ENCODE assay signal across 23 cellular contexts in genomic region chr10:5576780-5577472, GRCh38. TPM values are rescaled to one million over a fixed set of nuclear protein-coding genes. Genes with fewer than 3 reads are reported as not detected.
DNase-seq lines count a peak whose midpoint lies in the region; ATAC-seq and TF ChIP-seq lines count a peak whose summit lies in the region.
"Had no signal": no experiment of that assay in that cellular context is flagged by ENCODE, and none has a peak within 500 bp of the region (broad histone marks: within the 10 kb centered on the region; RNA-seq: fewer than 3 reads in every experiment).

No MANE protein-coding gene starts in this region.

- peak; percentile 44 for DNase-seq in A673 (ENCODE audit: low spot score)
- DNase-seq in Caco-2 = peak in 1 of 2 experiments; percentile 71
- peak; percentile 64 for DNase-seq in SK-N-DZ (ENCODE audit: low spot score)
- peak; percentile 20 for DNase-seq in lower lobe of right lung
- DNase-seq in globus pallidus (ENCODE audit: low spot score) = no peak
- DNase-seq in NCI-H2107 (lab: John Stamatoyannopoulos, UW) = no peak
- DNase-seq in cerebellar cortex (ENCODE audit: low spot score) = no peak
- DNase-seq: activated CD4-positive, alpha-beta T cell treated with anti-CD3 and anti-CD28 coated beads, Interleukin-2, amount 10 ng/mL, durations not matched to agents 24 days and 14 days; brain microvascular endothelial cell; HCEC 1CT; NCI-H1694 treated with DMSO at 0.1 percent for 48 hours; NCI-H524; T-helper 9 cell had no signal

- peak overlapping the region; percentile 79 for H3K27ac Mint-ChIP-seq in Caco-2 (ENCODE audit: unreplicated experiment)
- H3K27ac Mint-ChIP-seq: activated CD4-positive, alpha-beta T cell treated with anti-CD3 and anti-CD28 coated beads, Interleukin-2, amount 10 ng/mL, durations not matched to agents 24 days and 14 days; activated naive CD8-positive, alpha-beta T cell had no signal

- H3K27me3 Mint-ChIP-seq in Caco-2 (ENCODE audit: insufficient read depth, unreplicated experiment) = no peaks in the 10 kb centered on the region
- H3K27me3 Mint-ChIP-seq: activated naive CD8-positive, alpha-beta T cell had no signal

- intact Hi-C loops in A673 (cut with micrococcal nuclease; ENCODE audit: unreplicated experiment) = no loop called here
- intact Hi-C loops in Caco-2 (cut with micrococcal nuclease; ENCODE audit: unreplicated experiment) = no loop called here
- intact Hi-C loops in lower lobe of right lung (cut with DNase I) = no loop called here

- H3K9me3 Mint-ChIP-seq in Caco-2 (ENCODE audit: unreplicated experiment) = no peaks in the 10 kb centered on the region
- H3K9me3 Mint-ChIP-seq: activated CD4-positive, alpha-beta T cell treated with anti-CD3 and anti-CD28 coated beads, Interleukin-2, amount 10 ng/mL, durations not matched to agents 24 days and 14 days had no signal

- no peaks in the 10 kb centered on the region for H3K27me3 ChIP-seq in A673 (replicated peaks; ENCODE audit: insufficient read depth, low read depth, low read length, poor library complexity)
- no peaks in the 10 kb centered on the region for H3K27me3 ChIP-seq in Caco-2 (replicated peaks; ENCODE audit: control insufficient read depth, insufficient read depth, low read length)
- H3K27me3 ChIP-seq in lower lobe of right lung (ENCODE audit: low read depth) = no peaks in the 10 kb centered on the region
- H3K27me3 ChIP-seq: BLaER1, brain microvascular endothelial cell, gastroesophageal sphincter, tibial nerve had no signal

- TF ChIP-seq CTCF in A673 (conservative IDR thresholded peaks at IDR 0.05; ENCODE audit: low read depth, low read length) = no peak
- no peak for TF ChIP-seq CTCF in Caco-2 (IDR thresholded peaks at IDR 0.05; ENCODE audit: insufficient read depth in 1 of 2, low read depth in 1 of 2, low read length in 1 of 2, severe bottlenecking in 1 of 2, unreplicated experiment in 1 of 2)
- TF ChIP-seq CTCF in lower lobe of right lung (IDR thresholded peaks at IDR 0.05) = no peak

- H3K9me3 ChIP-seq in A673 (ENCODE audit: low read depth, low read length, poor library complexity, severe bottlenecking) = no peaks in the 10 kb centered on the region
- H3K9me3 ChIP-seq in Caco-2 = peaks cover 17% of the 10 kb centered on the region
- H3K9me3 ChIP-seq in lower lobe of right lung = no peaks in the 10 kb centered on the region

- POLR2A ChIA-PET in A673 (lab: Charles Lee; ENCODE audit: low non-redundant PET) = interaction anchor here (0.7 kb wide), 1 partner anchor 504 kb away, joined by 5 read pairs; no protein-coding TSS in a partner anchor
- POLR2A ChIA-PET in Caco-2 (lab: Charles Lee) = no interaction called here

- CTCF ChIA-PET in A673 (lab: Charles Lee) (no interaction called here), Caco-2 (lab: Charles Lee) (interaction anchor here (0.6 kb wide), 1 partner anchor 97 kb away, joined by 3 read pairs; no protein-coding TSS in a partner anchor)

- H3K4me3 Mint-ChIP-seq in Caco-2 (ENCODE audit: unreplicated experiment) = no peak overlapping the region
- H3K4me3 Mint-ChIP-seq: activated CD4-positive, alpha-beta T cell treated with anti-CD3 and anti-CD28 coated beads, Interleukin-2, amount 10 ng/mL, durations not matched to agents 24 days and 14 days; activated naive CD8-positive, alpha-beta T cell had no signal

- peaks cover 16% of the 10 kb centered on the region for H3K36me3 Mint-ChIP-seq in Caco-2 (ENCODE audit: insufficient read depth, unreplicated experiment)
- H3K36me3 Mint-ChIP-seq: activated naive CD8-positive, alpha-beta T cell had no signal

- H3K27ac ChIP-seq in A673 (ENCODE audit: low read depth, low read length, poor library complexity, severe bottlenecking) = no peak overlapping the region
- no peak overlapping the region for H3K27ac ChIP-seq in lower lobe of right lung
- H3K27ac ChIP-seq: BLaER1, brain microvascular endothelial cell, SK-N-MC, tibial nerve had no signal

- no peaks in the 10 kb centered on the region for H3K36me3 ChIP-seq in A673 (ENCODE audit: insufficient read depth, low read length, poor library complexity, severe bottlenecking)
- no peaks in the 10 kb centered on the region for H3K36me3 ChIP-seq in Caco-2 (ENCODE audit: control insufficient read depth, insufficient read depth, low read length)
- no peaks in the 10 kb centered on the region for H3K36me3 ChIP-seq in lower lobe of right lung
- H3K36me3 ChIP-seq: BLaER1, brain microvascular endothelial cell, gastroesophageal sphincter, tibial nerve had no signal

- H3K4me1 ChIP-seq in A673 (ENCODE audit: insufficient read depth, low read length, poor library complexity, severe bottlenecking) = no peaks in the 10 kb centered on the region
- peaks cover 42% of the 10 kb centered on the region for H3K4me1 ChIP-seq in Caco-2
- H3K4me1 ChIP-seq in lower lobe of right lung = no peaks in the 10 kb centered on the region
- H3K4me1 ChIP-seq: BLaER1 had no signal

- no peak overlapping the region for H3K4me3 ChIP-seq in A673 (ENCODE audit: low read depth, low read length, poor library complexity, severe bottlenecking)
- H3K4me3 ChIP-seq in Caco-2 (ENCODE audit: low read depth, low read length) = no peak overlapping the region
- H3K4me3 ChIP-seq in lower lobe of right lung = no peak overlapping the region
- H3K4me3 ChIP-seq: BLaER1, gastroesophageal sphincter, SK-N-MC, tibial nerve had no signal

- ATAC-seq in lower lobe of right lung (no peak), HG03439 (IDR thresholded peaks at IDR 0.05; ENCODE audit: unreplicated experiment) (no peak)
- ATAC-seq: gastroesophageal sphincter had no signal

- H3K4me1 Mint-ChIP-seq in Caco-2 (ENCODE audit: low read depth, unreplicated experiment) = peaks cover 27% of the 10 kb centered on the region
- H3K4me1 Mint-ChIP-seq: activated CD4-positive, alpha-beta T cell treated with anti-CD3 and anti-CD28 coated beads, Interleukin-2, amount 10 ng/mL, durations not matched to agents 24 days and 14 days had no signal

- BruUV-seq in A673 (replicated peaks; lab: Mats Ljungman, UMichigan) (no TSS peak), Caco-2 (replicated peaks; lab: Mats Ljungman, UMichigan) (no TSS peak)

RNA-seq across cellular contexts. Expression of gene CALML3, which starts 52.2 kb away (rescaled TPM):
- total RNA-seq in A673 (2021) = not detected in 2 replicates
- total RNA-seq in Caco-2 (2022) = 0.18 TPM in 1 of 2 replicates, not detected in the other
- not detected in 2 replicates for polyA plus RNA-seq in SK-N-DZ (2014; cell fraction: cytosol; rRNA removed)
- polyA plus RNA-seq in SK-N-DZ (2014; cell fraction: nucleus; rRNA removed) = not detected in 2 replicates
- total RNA-seq in lower lobe of right lung = not detected
- total RNA-seq: activated CD4-positive, alpha-beta T cell treated with anti-CD3 and anti-CD28 coated beads, Interleukin-2, amount 10 ng/mL, durations not matched to agents 24 days and 14 days; dermis microvascular lymphatic vessel endothelial cell; epithelial cell of proximal tubule; liver; OCI-LY7; tibial nerve had no signal
- polyA plus RNA-seq: liver had no signal

Comparison
In these comparisons a context has a peak if more than half of its experiments do, and no peak if none do; other contexts are left out.
1. DNase-seq: peak in A673 (single experiment), SK-N-DZ (single experiment) and lower lobe of right lung (single experiment); none in globus pallidus (single experiment), NCI-H2107 (single experiment) and cerebellar cortex (single experiment).